Comparison of ENCODE assay signal across 1 cellular context in genomic region chr22:48449466-48450187, GRCh38.
TF ChIP-seq lines count a peak whose summit lies in the region.

No MANE protein-coding gene starts in this region.

TF ChIP-seq in A549, 52 proteins besides CTCF, POLR2A, EP300 and RAD21 (continued from another document):
- TF ChIP-seq CHD2 (IDR thresholded peaks at IDR 0.05; ENCODE audit: low read length, partially characterized antibody) (no peak), POLR2AphosphoS2 (conservative IDR thresholded peaks at IDR 0.05; ENCODE audit: low read length) (no peak)
